In the genomic region with DNA sequence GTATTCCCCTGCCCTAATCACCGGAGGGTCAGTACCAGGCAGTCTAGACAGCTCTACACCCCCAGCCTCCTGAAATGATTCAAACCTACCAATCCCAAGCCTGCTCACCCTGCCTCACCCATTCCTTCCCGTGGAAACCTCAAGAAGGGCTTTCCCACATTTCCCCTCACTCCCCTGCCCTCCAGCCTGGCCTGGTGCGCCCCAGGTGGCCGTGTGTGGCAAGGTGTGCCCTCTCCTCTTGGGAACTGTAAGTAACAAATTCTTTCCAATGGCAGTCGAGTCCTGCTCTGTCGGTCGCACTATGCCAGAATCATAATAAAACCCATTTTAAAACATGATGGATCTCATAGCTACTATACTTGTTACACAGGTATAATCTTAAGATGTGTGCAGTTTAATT, we compare ENCODE assay signal across 19 cellular contexts. TPM values are rescaled to one million over a fixed set of nuclear protein-coding genes. Genes with fewer than 3 reads are reported as not detected.
DNase-seq lines count a peak whose midpoint lies in the region; ATAC-seq and TF ChIP-seq lines count a peak whose summit lies in the region.
"Had no signal": no experiment of that assay in that cellular context is flagged by ENCODE, and none has a peak within 500 bp of the region (broad histone marks: within the 10 kb centered on the region; RNA-seq: fewer than 3 reads in every experiment).

No MANE protein-coding gene starts in this region.

- no peak overlapping the region for H3K27ac ChIP-seq in H9 (ENCODE audit: insufficient read length, low read depth, low read length)
- H3K27ac ChIP-seq: PC-9, RWPE1 had no signal

- H3K79me1 ChIP-seq in H9 (ENCODE audit: insufficient read depth, low read depth, low read length, poor library complexity, severe bottlenecking), result no peaks in the 10 kb centered on the region

- H3K36me3 Mint-ChIP-seq in H9 (ENCODE audit: insufficient read depth in 1 of 3, low read depth in 3 of 3), result no peaks in the 10 kb centered on the region
- no peaks in the 10 kb centered on the region for H3K36me3 Mint-ChIP-seq in WTC11
- H3K36me3 Mint-ChIP-seq in type B pancreatic cell, result no peaks in the 10 kb centered on the region

- H3K9ac ChIP-seq in H9 (ENCODE audit: extremely low read depth, insufficient read length, low read length), result no peak overlapping the region

- peak; percentile 43 for ATAC-seq in WTC11
- ATAC-seq: K562 had no signal

- H3K9me3 Mint-ChIP-seq in H9 (peaks cover 0 to 2% of the 10 kb centered on the region in 2 experiments; a peak in 1 of 5 replicates), WTC11 (no peaks in the 10 kb centered on the region), type B pancreatic cell (no peaks in the 10 kb centered on the region)

- no peak overlapping the region for H2AK5ac ChIP-seq in H9 (ENCODE audit: insufficient read length, low read length)

- H3K4me1 ChIP-seq in H9 (ENCODE audit: insufficient read depth, low read length), result no peaks in the 10 kb centered on the region; the same call in 1 of the 2 replicates

- H4K91ac ChIP-seq in H9 (ENCODE audit: insufficient read length, low read depth, low read length), result no peak overlapping the region

- H3K4me2 ChIP-seq in H9 (ENCODE audit: insufficient read depth, insufficient read length, low read length), result no peak overlapping the region
- H3K4me2 ChIP-seq: PC-9 had no signal

- H3K23me2 ChIP-seq in H9 (ENCODE audit: insufficient read length, low read depth, low read length, poor library complexity, severe bottlenecking), result peaks cover 5% of the 10 kb centered on the region

- no peak overlapping the region for H2AFZ ChIP-seq in H9 (ENCODE audit: low read length)
- H2AFZ ChIP-seq: PC-9 had no signal

- H3K18ac ChIP-seq in H9 (ENCODE audit: insufficient read length, low read depth, low read length), result no peak overlapping the region

- TF ChIP-seq CTCF in GM12872 (IDR thresholded peaks at IDR 0.05; ENCODE audit: insufficient read depth, low read depth, low read length), result 0 out of 3 replicates have a peak, but pooled peaks have one; percentile 10
- peak; percentile 31; the same call in 1 of the 3 replicates for TF ChIP-seq CTCF in H9 (conservative IDR thresholded peaks at IDR 0.05)
- no peak for TF ChIP-seq CTCF in WTC11 (IDR thresholded peaks at IDR 0.05)
- no peak for TF ChIP-seq CTCF in type B pancreatic cell (conservative IDR thresholded peaks at IDR 0.05)

- no peak overlapping the region; the same call in 1 of the 2 replicates for H3K14ac ChIP-seq in H9 (ENCODE audit: insufficient read depth, low read length)

- no peak overlapping the region for H3K23ac ChIP-seq in H9 (ENCODE audit: insufficient read length, low read depth, low read length)

- H2BK20ac ChIP-seq in H9 (ENCODE audit: low read depth, low read length, poor library complexity, severe bottlenecking), result no peak overlapping the region

- H2BK15ac ChIP-seq in H9 (ENCODE audit: low read depth, low read length), result no peak overlapping the region

- no peaks in the 10 kb centered on the region for H4K20me1 ChIP-seq in H9 (ENCODE audit: control insufficient read depth, insufficient read depth, insufficient read length)

- H3K27me3 Mint-ChIP-seq in H9 (ENCODE audit: low read depth), result peaks cover 5% of the 10 kb centered on the region
- peaks cover 6% of the 10 kb centered on the region for H3K27me3 Mint-ChIP-seq in WTC11 (ENCODE audit: low read depth)
- peaks cover 15% of the 10 kb centered on the region for H3K27me3 Mint-ChIP-seq in type B pancreatic cell

- H2BK12ac ChIP-seq in H9 (ENCODE audit: insufficient read length, low read depth, low read length), result no peak overlapping the region

- POLR2A ChIA-PET in WTC11 (lab: Charles Lee), result no interaction called here

- WGBS in H9 (ENCODE audit: extremely low coverage, insufficient read length, low lambda C conversion rate), result no CpG with 5 or more reads among the region's 7 CpGs

- no peak overlapping the region for H2BK120ac ChIP-seq in H9 (ENCODE audit: low read depth, low read length, poor library complexity, severe bottlenecking)

- H3K27ac Mint-ChIP-seq in H9 (peak overlapping the region in 1 of 3 experiments; percentile 13; a peak in 1 of 7 replicates), WTC11 (no peak overlapping the region), type B pancreatic cell (peak overlapping the region; percentile 57)

- CTCF ChIA-PET in WTC11 (lab: Charles Lee), result interaction anchor here (0.8 to 1.6 kb wide), 4 partner anchors 8 to 20 kb away, joined by 3 to 6 read pairs (median 4); partner anchors contain the start of gene DEGS2

- no peak overlapping the region for H4K5ac ChIP-seq in H9 (ENCODE audit: insufficient read length, low read depth, low read length)

- no peaks in the 10 kb centered on the region; the same call in 1 of the 2 replicates for H3K79me2 ChIP-seq in H9 (ENCODE audit: insufficient read depth, low read length)

- H4K8ac ChIP-seq in H9 (replicated peaks; ENCODE audit: insufficient read length, low read depth, low read length), result no peak overlapping the region

- DNase-seq in H9 (peak; percentile 29), WTC11 (ENCODE audit: low spot score) (no peak), type B pancreatic cell (ENCODE audit: extremely low spot score, unreplicated experiment) (no peak), islet precursor cell (no peak), LoVo (ENCODE audit: low spot score) (no peak)
- no peak for DNase-seq in activated naive CD4-positive, alpha-beta T cell treated with Interleukin-2 at 50 U/mL for 16 hours
- DNase-seq: ACHN, C1 segment of cervical spinal cord, DMS79 treated with DMSO at 0.1 percent for 48 hours, MV-4-11, NCI-H187, NCI-H2227 treated with DMSO at 0.1 percent for 48 hours, NCI-H510A treated with DMSO at 0.1 percent for 48 hours, NCI-H774, PC-9, T-helper 1 cell had no signal

- no peak overlapping the region for H3K56ac ChIP-seq in H9 (ENCODE audit: insufficient read length, low read depth, low read length)

- H3K27me3 ChIP-seq in H9 (ENCODE audit: insufficient read depth, low read length), result no peaks in the 10 kb centered on the region

- no peak overlapping the region for H3T11ph ChIP-seq in H9 (ENCODE audit: low read length)

- H3K4me1 Mint-ChIP-seq in H9 (peaks cover 0 to 7% of the 10 kb centered on the region in 2 experiments; a peak in 3 of 4 replicates), WTC11 (no peaks in the 10 kb centered on the region; the same call in 1 of the 2 replicates), type B pancreatic cell (ENCODE audit: unreplicated experiment) (no peaks in the 10 kb centered on the region)

- H3K4ac ChIP-seq in H9 (ENCODE audit: low read depth, low read length), result no peak overlapping the region

- H2BK5ac ChIP-seq in H9 (ENCODE audit: insufficient read length, low read length), result no peak overlapping the region

- no peak overlapping the region for H3K4me3 Mint-ChIP-seq in H9
- no peak overlapping the region for H3K4me3 Mint-ChIP-seq in WTC11
- H3K4me3 Mint-ChIP-seq in type B pancreatic cell, result no peak overlapping the region

- no peaks in the 10 kb centered on the region for H3K9me3 ChIP-seq in H9 (ENCODE audit: control insufficient read depth, low read depth, low read length)

TF ChIP-seq in WTC11, 78 proteins besides CTCF, POLR2A, EP300 and RAD21:
- no peak for TF ChIP-seq ETV6 (CRISPR knock-in tag; IDR thresholded peaks at IDR 0.05)
- TF ChIP-seq ATF2 (CRISPR knock-in tag; IDR thresholded peaks at IDR 0.05; ENCODE audit: borderline replicate concordance, low read depth), result no peak
- TF ChIP-seq ZNF121 (CRISPR knock-in tag; IDR thresholded peaks at IDR 0.05), result no peak
TF ChIP-seq in WTC11: peak in this region for 0.

RNA-seq across cellular contexts. Expression of gene DEGS2, which starts 13.9 kb away (rescaled TPM):
- total RNA-seq in H9 (2021) (0.59 and 0.72 TPM in 2 replicates), WTC11 (2021) (0.53 to 1.6 TPM (median 0.55 TPM) in 3 replicates), type B pancreatic cell (ENCODE audit: low replicate concordance) (5.2 and 7.6 TPM in 2 replicates)

Comparison
In these comparisons a context has a peak if more than half of its experiments do, and no peak if none do; other contexts are left out.
1. CTCF ChIP-seq: peak in GM12872 (single experiment) and H9 (single experiment); none in WTC11 (single experiment) and type B pancreatic cell (single experiment).